1 cellular context compared by ENCODE assay signal in the genomic region with DNA sequence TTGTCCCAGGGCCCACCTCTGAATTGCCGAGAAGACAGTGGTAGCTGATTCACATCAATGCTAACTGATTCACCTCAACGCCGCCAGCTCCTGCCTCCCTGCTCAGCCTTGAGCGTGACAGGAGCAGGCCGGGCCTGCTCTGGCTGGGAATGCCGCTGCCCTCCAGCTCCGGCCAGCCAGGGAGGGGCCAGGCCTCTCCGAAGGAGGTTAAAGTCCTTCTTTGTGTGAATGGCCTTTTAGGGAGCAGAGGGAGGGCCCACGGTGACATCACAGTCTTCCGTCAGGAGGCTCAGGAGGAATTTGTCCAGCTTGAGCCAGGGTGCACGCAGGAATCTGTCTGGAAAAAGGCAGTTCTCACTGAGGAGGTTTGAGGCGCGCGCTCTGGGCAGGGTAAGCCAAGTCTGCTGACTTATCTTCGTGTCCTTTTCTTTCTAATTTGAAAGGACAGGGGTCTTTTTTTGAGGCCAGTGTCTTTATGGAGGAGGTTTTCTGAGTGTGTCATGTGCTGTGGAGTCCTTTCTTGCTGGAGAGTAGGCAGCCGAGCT.
TF ChIP-seq lines count a peak whose summit lies in the region.

No MANE protein-coding gene starts in this region.

TF ChIP-seq in HepG2, 621 proteins besides CTCF, POLR2A, EP300 and RAD21 (continued from another document and continues in another):
- TF ChIP-seq, protein P1, sequence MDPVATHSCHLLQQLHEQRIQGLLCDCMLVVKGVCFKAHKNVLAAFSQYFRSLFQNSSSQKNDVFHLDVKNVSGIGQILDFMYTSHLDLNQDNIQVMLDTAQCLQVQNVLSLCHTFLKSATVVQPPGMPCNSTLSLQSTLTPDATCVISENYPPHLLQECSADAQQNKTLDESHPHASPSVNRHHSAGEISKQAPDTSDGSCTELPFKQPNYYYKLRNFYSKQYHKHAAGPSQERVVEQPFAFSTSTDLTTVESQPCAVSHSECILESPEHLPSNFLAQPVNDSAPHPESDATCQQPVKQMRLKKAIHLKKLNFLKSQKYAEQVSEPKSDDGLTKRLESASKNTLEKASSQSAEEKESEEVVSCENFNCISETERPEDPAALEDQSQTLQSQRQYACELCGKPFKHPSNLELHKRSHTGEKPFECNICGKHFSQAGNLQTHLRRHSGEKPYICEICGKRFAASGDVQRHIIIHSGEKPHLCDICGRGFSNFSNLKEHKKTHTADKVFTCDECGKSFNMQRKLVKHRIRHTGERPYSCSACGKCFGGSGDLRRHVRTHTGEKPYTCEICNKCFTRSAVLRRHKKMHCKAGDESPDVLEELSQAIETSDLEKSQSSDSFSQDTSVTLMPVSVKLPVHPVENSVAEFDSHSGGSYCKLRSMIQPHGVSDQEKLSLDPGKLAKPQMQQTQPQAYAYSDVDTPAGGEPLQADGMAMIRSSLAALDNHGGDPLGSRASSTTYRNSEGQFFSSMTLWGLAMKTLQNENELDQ (CRISPR knock-in tag; IDR thresholded peaks at IDR 0.05; ENCODE audit: borderline replicate concordance), result no peak
- no peak for TF ChIP-seq ZFP41 (CRISPR knock-in tag; IDR thresholded peaks at IDR 0.05; ENCODE audit: borderline replicate concordance)
- TF ChIP-seq TRIM24 (CRISPR knock-in tag; IDR thresholded peaks at IDR 0.05), result no peak
- TF ChIP-seq ZNF143 (CRISPR knock-in tag; IDR thresholded peaks at IDR 0.05), result no peak
- no peak for TF ChIP-seq MAF1 (CRISPR knock-in tag; IDR thresholded peaks at IDR 0.05; ENCODE audit: borderline replicate concordance)
- TF ChIP-seq ZNF20 (CRISPR knock-in tag; IDR thresholded peaks at IDR 0.05), result no peak
- TF ChIP-seq ZNF777 (CRISPR knock-in tag; IDR thresholded peaks at IDR 0.05), result no peak
- no peak; the same call in 1 of the 2 replicates for TF ChIP-seq ZNF451 (CRISPR knock-in tag; IDR thresholded peaks at IDR 0.05)
- no peak for TF ChIP-seq TP53 (CRISPR knock-in tag; conservative IDR thresholded peaks at IDR 0.05)
- TF ChIP-seq ZSCAN29 (CRISPR knock-in tag; conservative IDR thresholded peaks at IDR 0.05), result 0 out of 2 replicates have a peak, but pooled peaks have one; percentile 54
- TF ChIP-seq FIP1L1 (IDR thresholded peaks at IDR 0.05; ENCODE audit: borderline replicate concordance, insufficient read depth, low read depth, low read length), result no peak
- TF ChIP-seq ZNF331 (CRISPR knock-in tag; IDR thresholded peaks at IDR 0.05), result peak; percentile 74; the same call in 1 of the 2 replicates
- peak; percentile 62; the same call in 1 of the 2 replicates for TF ChIP-seq FOSL2 (CRISPR knock-in tag; IDR thresholded peaks at IDR 0.05)
- no peak for TF ChIP-seq SOX13 (IDR thresholded peaks at IDR 0.05)
- peak in 1 of 2 experiments; percentile 74; a peak in 2 of 4 replicates for TF ChIP-seq SOX13 (CRISPR knock-in tag; conservative IDR thresholded peaks at IDR 0.05 in 1 of 2, IDR thresholded peaks at IDR 0.05 in 1 of 2)
- TF ChIP-seq, protein P2, sequence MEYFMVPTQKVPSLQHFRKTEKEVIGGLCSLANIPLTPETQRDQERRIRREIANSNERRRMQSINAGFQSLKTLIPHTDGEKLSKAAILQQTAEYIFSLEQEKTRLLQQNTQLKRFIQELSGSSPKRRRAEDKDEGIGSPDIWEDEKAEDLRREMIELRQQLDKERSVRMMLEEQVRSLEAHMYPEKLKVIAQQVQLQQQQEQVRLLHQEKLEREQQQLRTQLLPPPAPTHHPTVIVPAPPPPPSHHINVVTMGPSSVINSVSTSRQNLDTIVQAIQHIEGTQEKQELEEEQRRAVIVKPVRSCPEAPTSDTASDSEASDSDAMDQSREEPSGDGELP (IDR thresholded peaks at IDR 0.05; ENCODE audit: borderline replicate concordance, low read depth), result no peak; the same call in 1 of the 2 replicates
- no peak for TF ChIP-seq NPAS2 (CRISPR knock-in tag; IDR thresholded peaks at IDR 0.05; ENCODE audit: borderline replicate concordance)
- no peak for TF ChIP-seq ZNF256 (CRISPR knock-in tag; conservative IDR thresholded peaks at IDR 0.05)
- TF ChIP-seq, protein P3, sequence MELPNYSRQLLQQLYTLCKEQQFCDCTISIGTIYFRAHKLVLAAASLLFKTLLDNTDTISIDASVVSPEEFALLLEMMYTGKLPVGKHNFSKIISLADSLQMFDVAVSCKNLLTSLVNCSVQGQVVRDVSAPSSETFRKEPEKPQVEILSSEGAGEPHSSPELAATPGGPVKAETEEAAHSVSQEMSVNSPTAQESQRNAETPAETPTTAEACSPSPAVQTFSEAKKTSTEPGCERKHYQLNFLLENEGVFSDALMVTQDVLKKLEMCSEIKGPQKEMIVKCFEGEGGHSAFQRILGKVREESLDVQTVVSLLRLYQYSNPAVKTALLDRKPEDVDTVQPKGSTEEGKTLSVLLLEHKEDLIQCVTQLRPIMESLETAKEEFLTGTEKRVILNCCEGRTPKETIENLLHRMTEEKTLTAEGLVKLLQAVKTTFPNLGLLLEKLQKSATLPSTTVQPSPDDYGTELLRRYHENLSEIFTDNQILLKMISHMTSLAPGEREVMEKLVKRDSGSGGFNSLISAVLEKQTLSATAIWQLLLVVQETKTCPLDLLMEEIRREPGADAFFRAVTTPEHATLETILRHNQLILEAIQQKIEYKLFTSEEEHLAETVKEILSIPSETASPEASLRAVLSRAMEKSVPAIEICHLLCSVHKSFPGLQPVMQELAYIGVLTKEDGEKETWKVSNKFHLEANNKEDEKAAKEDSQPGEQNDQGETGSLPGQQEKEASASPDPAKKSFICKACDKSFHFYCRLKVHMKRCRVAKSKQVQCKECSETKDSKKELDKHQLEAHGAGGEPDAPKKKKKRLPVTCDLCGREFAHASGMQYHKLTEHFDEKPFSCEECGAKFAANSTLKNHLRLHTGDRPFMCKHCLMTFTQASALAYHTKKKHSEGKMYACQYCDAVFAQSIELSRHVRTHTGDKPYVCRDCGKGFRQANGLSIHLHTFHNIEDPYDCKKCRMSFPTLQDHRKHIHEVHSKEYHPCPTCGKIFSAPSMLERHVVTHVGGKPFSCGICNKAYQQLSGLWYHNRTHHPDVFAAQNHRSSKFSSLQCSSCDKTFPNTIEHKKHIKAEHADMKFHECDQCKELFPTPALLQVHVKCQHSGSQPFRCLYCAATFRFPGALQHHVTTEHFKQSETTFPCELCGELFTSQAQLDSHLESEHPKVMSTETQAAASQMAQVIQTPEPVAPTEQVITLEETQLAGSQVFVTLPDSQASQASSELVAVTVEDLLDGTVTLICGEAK (IDR thresholded peaks at IDR 0.05), result no peak
- TF ChIP-seq, protein P3 (CRISPR knock-in tag; IDR thresholded peaks at IDR 0.05), result no peak
- no peak for TF ChIP-seq ZFP36 (IDR thresholded peaks at IDR 0.05; ENCODE audit: borderline replicate concordance, low read depth, low read length, partially characterized antibody)
- no peak for TF ChIP-seq ZNF296 (CRISPR knock-in tag; conservative IDR thresholded peaks at IDR 0.05)
- TF ChIP-seq RELA (CRISPR knock-in tag; IDR thresholded peaks at IDR 0.05), result no peak
- no peak for TF ChIP-seq MYNN (CRISPR knock-in tag; IDR thresholded peaks at IDR 0.05; ENCODE audit: low read depth)
- TF ChIP-seq, protein P4, sequence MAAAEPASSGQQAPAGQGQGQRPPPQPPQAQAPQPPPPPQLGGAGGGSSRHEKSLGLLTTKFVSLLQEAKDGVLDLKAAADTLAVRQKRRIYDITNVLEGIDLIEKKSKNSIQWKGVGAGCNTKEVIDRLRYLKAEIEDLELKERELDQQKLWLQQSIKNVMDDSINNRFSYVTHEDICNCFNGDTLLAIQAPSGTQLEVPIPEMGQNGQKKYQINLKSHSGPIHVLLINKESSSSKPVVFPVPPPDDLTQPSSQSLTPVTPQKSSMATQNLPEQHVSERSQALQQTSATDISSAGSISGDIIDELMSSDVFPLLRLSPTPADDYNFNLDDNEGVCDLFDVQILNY (CRISPR knock-in tag; conservative IDR thresholded peaks at IDR 0.05), result no peak
- TF ChIP-seq ZNF644 (CRISPR knock-in tag; IDR thresholded peaks at IDR 0.05; ENCODE audit: low read depth), result 0 out of 2 replicates have a peak, but pooled peaks have one; percentile 32
- TF ChIP-seq, protein P5, sequence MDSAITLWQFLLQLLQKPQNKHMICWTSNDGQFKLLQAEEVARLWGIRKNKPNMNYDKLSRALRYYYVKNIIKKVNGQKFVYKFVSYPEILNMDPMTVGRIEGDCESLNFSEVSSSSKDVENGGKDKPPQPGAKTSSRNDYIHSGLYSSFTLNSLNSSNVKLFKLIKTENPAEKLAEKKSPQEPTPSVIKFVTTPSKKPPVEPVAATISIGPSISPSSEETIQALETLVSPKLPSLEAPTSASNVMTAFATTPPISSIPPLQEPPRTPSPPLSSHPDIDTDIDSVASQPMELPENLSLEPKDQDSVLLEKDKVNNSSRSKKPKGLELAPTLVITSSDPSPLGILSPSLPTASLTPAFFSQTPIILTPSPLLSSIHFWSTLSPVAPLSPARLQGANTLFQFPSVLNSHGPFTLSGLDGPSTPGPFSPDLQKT (CRISPR knock-in tag; IDR thresholded peaks at IDR 0.05; ENCODE audit: borderline replicate concordance), result no peak
- TF ChIP-seq ARID2 (CRISPR knock-in tag; IDR thresholded peaks at IDR 0.05; ENCODE audit: borderline replicate concordance), result no peak
- no peak for TF ChIP-seq JUND (CRISPR knock-in tag; IDR thresholded peaks at IDR 0.05)
- peak; percentile 33; the same call in 1 of the 2 replicates for TF ChIP-seq ZNF768 (CRISPR knock-in tag; IDR thresholded peaks at IDR 0.05)
- TF ChIP-seq ZNF792 (CRISPR knock-in tag; IDR thresholded peaks at IDR 0.05), result peak; percentile 55; the same call in 1 of the 2 replicates
- no peak for TF ChIP-seq JUNB (CRISPR knock-in tag; IDR thresholded peaks at IDR 0.05; ENCODE audit: borderline replicate concordance)
- TF ChIP-seq, protein P6, sequence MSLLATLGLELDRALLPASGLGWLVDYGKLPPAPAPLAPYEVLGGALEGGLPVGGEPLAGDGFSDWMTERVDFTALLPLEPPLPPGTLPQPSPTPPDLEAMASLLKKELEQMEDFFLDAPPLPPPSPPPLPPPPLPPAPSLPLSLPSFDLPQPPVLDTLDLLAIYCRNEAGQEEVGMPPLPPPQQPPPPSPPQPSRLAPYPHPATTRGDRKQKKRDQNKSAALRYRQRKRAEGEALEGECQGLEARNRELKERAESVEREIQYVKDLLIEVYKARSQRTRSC (CRISPR knock-in tag; IDR thresholded peaks at IDR 0.05; ENCODE audit: low read depth), result no peak
- no peak for TF ChIP-seq PHF20 (CRISPR knock-in tag; IDR thresholded peaks at IDR 0.05)
- TF ChIP-seq, protein P7, sequence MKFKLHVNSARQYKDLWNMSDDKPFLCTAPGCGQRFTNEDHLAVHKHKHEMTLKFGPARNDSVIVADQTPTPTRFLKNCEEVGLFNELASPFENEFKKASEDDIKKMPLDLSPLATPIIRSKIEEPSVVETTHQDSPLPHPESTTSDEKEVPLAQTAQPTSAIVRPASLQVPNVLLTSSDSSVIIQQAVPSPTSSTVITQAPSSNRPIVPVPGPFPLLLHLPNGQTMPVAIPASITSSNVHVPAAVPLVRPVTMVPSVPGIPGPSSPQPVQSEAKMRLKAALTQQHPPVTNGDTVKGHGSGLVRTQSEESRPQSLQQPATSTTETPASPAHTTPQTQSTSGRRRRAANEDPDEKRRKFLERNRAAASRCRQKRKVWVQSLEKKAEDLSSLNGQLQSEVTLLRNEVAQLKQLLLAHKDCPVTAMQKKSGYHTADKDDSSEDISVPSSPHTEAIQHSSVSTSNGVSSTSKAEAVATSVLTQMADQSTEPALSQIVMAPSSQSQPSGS (CRISPR knock-in tag; IDR thresholded peaks at IDR 0.05), result peak; percentile 95
- TF ChIP-seq, protein P8, sequence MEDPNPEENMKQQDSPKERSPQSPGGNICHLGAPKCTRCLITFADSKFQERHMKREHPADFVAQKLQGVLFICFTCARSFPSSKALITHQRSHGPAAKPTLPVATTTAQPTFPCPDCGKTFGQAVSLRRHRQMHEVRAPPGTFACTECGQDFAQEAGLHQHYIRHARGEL (CRISPR knock-in tag; IDR thresholded peaks at IDR 0.05), result no peak
- no peak for TF ChIP-seq HOXD1 (CRISPR knock-in tag; IDR thresholded peaks at IDR 0.05)
- TF ChIP-seq ERF (CRISPR knock-in tag; IDR thresholded peaks at IDR 0.05), result peak; percentile 78
- no peak for TF ChIP-seq ARNT (IDR thresholded peaks at IDR 0.05)
- TF ChIP-seq, protein P9, sequence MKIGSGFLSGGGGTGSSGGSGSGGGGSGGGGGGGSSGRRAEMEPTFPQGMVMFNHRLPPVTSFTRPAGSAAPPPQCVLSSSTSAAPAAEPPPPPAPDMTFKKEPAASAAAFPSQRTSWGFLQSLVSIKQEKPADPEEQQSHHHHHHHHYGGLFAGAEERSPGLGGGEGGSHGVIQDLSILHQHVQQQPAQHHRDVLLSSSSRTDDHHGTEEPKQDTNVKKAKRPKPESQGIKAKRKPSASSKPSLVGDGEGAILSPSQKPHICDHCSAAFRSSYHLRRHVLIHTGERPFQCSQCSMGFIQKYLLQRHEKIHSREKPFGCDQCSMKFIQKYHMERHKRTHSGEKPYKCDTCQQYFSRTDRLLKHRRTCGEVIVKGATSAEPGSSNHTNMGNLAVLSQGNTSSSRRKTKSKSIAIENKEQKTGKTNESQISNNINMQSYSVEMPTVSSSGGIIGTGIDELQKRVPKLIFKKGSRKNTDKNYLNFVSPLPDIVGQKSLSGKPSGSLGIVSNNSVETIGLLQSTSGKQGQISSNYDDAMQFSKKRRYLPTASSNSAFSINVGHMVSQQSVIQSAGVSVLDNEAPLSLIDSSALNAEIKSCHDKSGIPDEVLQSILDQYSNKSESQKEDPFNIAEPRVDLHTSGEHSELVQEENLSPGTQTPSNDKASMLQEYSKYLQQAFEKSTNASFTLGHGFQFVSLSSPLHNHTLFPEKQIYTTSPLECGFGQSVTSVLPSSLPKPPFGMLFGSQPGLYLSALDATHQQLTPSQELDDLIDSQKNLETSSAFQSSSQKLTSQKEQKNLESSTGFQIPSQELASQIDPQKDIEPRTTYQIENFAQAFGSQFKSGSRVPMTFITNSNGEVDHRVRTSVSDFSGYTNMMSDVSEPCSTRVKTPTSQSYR (CRISPR knock-in tag; IDR thresholded peaks at IDR 0.05; ENCODE audit: borderline replicate concordance), result no peak
- peak; percentile 51; the same call in 1 of the 2 replicates for TF ChIP-seq GTF2F1 (IDR thresholded peaks at IDR 0.05; ENCODE audit: low read length)
- TF ChIP-seq ZNF33B (CRISPR knock-in tag; IDR thresholded peaks at IDR 0.05), result no peak
